ENCODE assay signal across 1 cellular context in genomic region chr17:75904749-75905521, GRCh38.
TF ChIP-seq lines count a peak whose summit lies in the region.

Gene MRPL38 (minus strand): TSS chr17:75904884. CDS start chr17:75904875, 9 bp downstream.

TF ChIP-seq in HEK293, 187 proteins besides CTCF, POLR2A, EP300 and RAD21 (continued from another document and continues in another):
- 0 out of 2 replicates have a peak, but pooled peaks have one; percentile 36 for TF ChIP-seq TSHZ1 (tag by site-specific recombination; IDR thresholded peaks at IDR 0.05; ENCODE audit: borderline replicate concordance)
- TF ChIP-seq ZNF138 (tag by site-specific recombination; IDR thresholded peaks at IDR 0.05; ENCODE audit: borderline replicate concordance), result no peak
- peak; percentile 99 for TF ChIP-seq ZNF600 (tag by site-specific recombination; IDR thresholded peaks at IDR 0.05)
- no peak; the same call in 1 of the 2 replicates for TF ChIP-seq ELK4 (IDR thresholded peaks at IDR 0.05; ENCODE audit: borderline replicate concordance, low read depth, low read length)
- TF ChIP-seq ZNF133 (tag by site-specific recombination; IDR thresholded peaks at IDR 0.05), result no peak
- TF ChIP-seq ZNF2 (tag by site-specific recombination; IDR thresholded peaks at IDR 0.05), result peak; percentile 96
- no peak; the same call in 1 of the 2 replicates for TF ChIP-seq ZNF366 (tag by site-specific recombination; conservative IDR thresholded peaks at IDR 0.05)
- TF ChIP-seq, protein P1, sequence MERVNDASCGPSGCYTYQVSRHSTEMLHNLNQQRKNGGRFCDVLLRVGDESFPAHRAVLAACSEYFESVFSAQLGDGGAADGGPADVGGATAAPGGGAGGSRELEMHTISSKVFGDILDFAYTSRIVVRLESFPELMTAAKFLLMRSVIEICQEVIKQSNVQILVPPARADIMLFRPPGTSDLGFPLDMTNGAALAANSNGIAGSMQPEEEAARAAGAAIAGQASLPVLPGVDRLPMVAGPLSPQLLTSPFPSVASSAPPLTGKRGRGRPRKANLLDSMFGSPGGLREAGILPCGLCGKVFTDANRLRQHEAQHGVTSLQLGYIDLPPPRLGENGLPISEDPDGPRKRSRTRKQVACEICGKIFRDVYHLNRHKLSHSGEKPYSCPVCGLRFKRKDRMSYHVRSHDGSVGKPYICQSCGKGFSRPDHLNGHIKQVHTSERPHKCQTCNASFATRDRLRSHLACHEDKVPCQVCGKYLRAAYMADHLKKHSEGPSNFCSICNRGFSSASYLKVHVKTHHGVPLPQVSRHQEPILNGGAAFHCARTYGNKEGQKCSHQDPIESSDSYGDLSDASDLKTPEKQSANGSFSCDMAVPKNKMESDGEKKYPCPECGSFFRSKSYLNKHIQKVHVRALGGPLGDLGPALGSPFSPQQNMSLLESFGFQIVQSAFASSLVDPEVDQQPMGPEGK (tag by site-specific recombination; IDR thresholded peaks at IDR 0.05), result peak; percentile 88
- TF ChIP-seq ZNF701 (tag by site-specific recombination; IDR thresholded peaks at IDR 0.05), result no peak
- TF ChIP-seq ZNF76 (tag by site-specific recombination; IDR thresholded peaks at IDR 0.05; ENCODE audit: borderline replicate concordance, low read depth), result peak; percentile 71
- TF ChIP-seq ZBTB26 (tag by site-specific recombination; optimal IDR thresholded peaks at IDR 0.05), result peak; percentile 92
- TF ChIP-seq ZBTB20 (tag by site-specific recombination; IDR thresholded peaks at IDR 0.05), result peak; percentile 88
- peak; percentile 100 for TF ChIP-seq ZNF423 (tag by site-specific recombination; IDR thresholded peaks at IDR 0.05)
- no peak for TF ChIP-seq ZNF302 (tag by site-specific recombination; IDR thresholded peaks at IDR 0.05; ENCODE audit: low read depth)
- peak; percentile 91 for TF ChIP-seq KLF8 (tag by site-specific recombination; IDR thresholded peaks at IDR 0.05)
- TF ChIP-seq YY1 (tag by site-specific recombination; IDR thresholded peaks at IDR 0.05), result peak; percentile 79
- no peak for TF ChIP-seq ZNF792 (tag by site-specific recombination; IDR thresholded peaks at IDR 0.05)
- TF ChIP-seq ZNF521 (tag by site-specific recombination; IDR thresholded peaks at IDR 0.05), result no peak
- TF ChIP-seq ZBTB7A (tag by site-specific recombination; IDR thresholded peaks at IDR 0.05; ENCODE audit: low read depth), result peak; percentile 89
- TF ChIP-seq, protein P2, sequence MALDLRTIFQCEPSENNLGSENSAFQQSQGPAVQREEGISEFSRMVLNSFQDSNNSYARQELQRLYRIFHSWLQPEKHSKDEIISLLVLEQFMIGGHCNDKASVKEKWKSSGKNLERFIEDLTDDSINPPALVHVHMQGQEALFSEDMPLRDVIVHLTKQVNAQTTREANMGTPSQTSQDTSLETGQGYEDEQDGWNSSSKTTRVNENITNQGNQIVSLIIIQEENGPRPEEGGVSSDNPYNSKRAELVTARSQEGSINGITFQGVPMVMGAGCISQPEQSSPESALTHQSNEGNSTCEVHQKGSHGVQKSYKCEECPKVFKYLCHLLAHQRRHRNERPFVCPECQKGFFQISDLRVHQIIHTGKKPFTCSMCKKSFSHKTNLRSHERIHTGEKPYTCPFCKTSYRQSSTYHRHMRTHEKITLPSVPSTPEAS (tag by site-specific recombination; IDR thresholded peaks at IDR 0.05), result no peak
- no peak for TF ChIP-seq SALL2 (tag by site-specific recombination; IDR thresholded peaks at IDR 0.05; ENCODE audit: borderline replicate concordance)
- no peak; the same call in 1 of the 2 replicates for TF ChIP-seq ZBTB1 (tag by site-specific recombination; IDR thresholded peaks at IDR 0.05)
- TF ChIP-seq ZNF843 (tag by site-specific recombination; IDR thresholded peaks at IDR 0.05), result peak; percentile 70
- no peak for TF ChIP-seq ZNF223 (tag by site-specific recombination; IDR thresholded peaks at IDR 0.05)
- no peak for TF ChIP-seq ZFP3 (tag by site-specific recombination; IDR thresholded peaks at IDR 0.05; ENCODE audit: low read depth)
- TF ChIP-seq ZNF23 (tag by site-specific recombination; IDR thresholded peaks at IDR 0.05; ENCODE audit: borderline replicate concordance), result no peak
- peak; percentile 76 for TF ChIP-seq ZNF24 (tag by site-specific recombination; IDR thresholded peaks at IDR 0.05)
- TF ChIP-seq ZNF132 (tag by site-specific recombination; IDR thresholded peaks at IDR 0.05; ENCODE audit: borderline replicate concordance), result no peak
- TF ChIP-seq ZNF404 (tag by site-specific recombination; IDR thresholded peaks at IDR 0.05), result no peak
- no peak for TF ChIP-seq ZNF544 (tag by site-specific recombination; IDR thresholded peaks at IDR 0.05)
- no peak for TF ChIP-seq ZNF707 (tag by site-specific recombination; IDR thresholded peaks at IDR 0.05)
- peak; percentile 84 for TF ChIP-seq YY2 (tag by site-specific recombination; IDR thresholded peaks at IDR 0.05)
- peak; percentile 33; the same call in 1 of the 2 replicates for TF ChIP-seq MZF1 (tag by site-specific recombination; IDR thresholded peaks at IDR 0.05; ENCODE audit: borderline replicate concordance)
- no peak for TF ChIP-seq GLI4 (tag by site-specific recombination; IDR thresholded peaks at IDR 0.05)
- TF ChIP-seq ZNF791 (tag by site-specific recombination; IDR thresholded peaks at IDR 0.05), result no peak
- peak; percentile 40 for TF ChIP-seq FEZF1 (tag by site-specific recombination; IDR thresholded peaks at IDR 0.05)
- TF ChIP-seq BCL6B (tag by site-specific recombination; IDR thresholded peaks at IDR 0.05), result no peak
- no peak for TF ChIP-seq ZNF214 (tag by site-specific recombination; IDR thresholded peaks at IDR 0.05; ENCODE audit: borderline replicate concordance)
- TF ChIP-seq ZNF211 (tag by site-specific recombination; IDR thresholded peaks at IDR 0.05; ENCODE audit: low read depth), result no peak
- no peak; the same call in 1 of the 2 replicates for TF ChIP-seq ZIC2 (tag by site-specific recombination; IDR thresholded peaks at IDR 0.05)
- peak; percentile 100 for TF ChIP-seq ZEB2 (tag by site-specific recombination; IDR thresholded peaks at IDR 0.05)
- TF ChIP-seq ZBTB48 (tag by site-specific recombination; IDR thresholded peaks at IDR 0.05), result peak; percentile 89
- no peak for TF ChIP-seq ZNF248 (tag by site-specific recombination; IDR thresholded peaks at IDR 0.05)
- no peak for TF ChIP-seq ZNF354C (tag by site-specific recombination; IDR thresholded peaks at IDR 0.05; ENCODE audit: borderline replicate concordance, low read depth)
- no peak for TF ChIP-seq ZNF19 (tag by site-specific recombination; IDR thresholded peaks at IDR 0.05; ENCODE audit: low read depth)
- no peak for TF ChIP-seq ZNF473 (tag by site-specific recombination; IDR thresholded peaks at IDR 0.05)
- TF ChIP-seq, protein P3, sequence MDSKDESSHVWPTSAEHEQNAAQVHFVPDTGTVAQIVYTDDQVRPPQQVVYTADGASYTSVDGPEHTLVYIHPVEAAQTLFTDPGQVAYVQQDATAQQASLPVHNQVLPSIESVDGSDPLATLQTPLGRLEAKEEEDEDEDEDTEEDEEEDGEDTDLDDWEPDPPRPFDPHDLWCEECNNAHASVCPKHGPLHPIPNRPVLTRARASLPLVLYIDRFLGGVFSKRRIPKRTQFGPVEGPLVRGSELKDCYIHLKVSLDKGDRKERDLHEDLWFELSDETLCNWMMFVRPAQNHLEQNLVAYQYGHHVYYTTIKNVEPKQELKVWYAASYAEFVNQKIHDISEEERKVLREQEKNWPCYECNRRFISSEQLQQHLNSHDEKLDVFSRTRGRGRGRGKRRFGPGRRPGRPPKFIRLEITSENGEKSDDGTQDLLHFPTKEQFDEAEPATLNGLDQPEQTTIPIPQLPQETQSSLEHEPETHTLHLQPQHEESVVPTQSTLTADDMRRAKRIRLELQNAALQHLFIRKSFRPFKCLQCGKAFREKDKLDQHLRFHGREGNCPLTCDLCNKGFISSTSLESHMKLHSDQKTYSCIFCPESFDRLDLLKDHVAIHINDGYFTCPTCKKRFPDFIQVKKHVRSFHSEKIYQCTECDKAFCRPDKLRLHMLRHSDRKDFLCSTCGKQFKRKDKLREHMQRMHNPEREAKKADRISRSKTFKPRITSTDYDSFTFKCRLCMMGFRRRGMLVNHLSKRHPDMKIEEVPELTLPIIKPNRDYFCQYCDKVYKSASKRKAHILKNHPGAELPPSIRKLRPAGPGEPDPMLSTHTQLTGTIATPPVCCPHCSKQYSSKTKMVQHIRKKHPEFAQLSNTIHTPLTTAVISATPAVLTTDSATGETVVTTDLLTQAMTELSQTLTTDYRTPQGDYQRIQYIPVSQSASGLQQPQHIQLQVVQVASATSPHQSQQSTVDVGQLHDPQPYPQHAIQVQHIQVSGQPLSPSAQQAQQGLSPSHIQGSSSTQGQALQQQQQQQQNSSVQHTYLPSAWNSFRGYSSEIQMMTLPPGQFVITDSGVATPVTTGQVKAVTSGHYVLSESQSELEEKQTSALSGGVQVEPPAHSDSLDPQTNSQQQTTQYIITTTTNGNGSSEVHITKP (tag by site-specific recombination; IDR thresholded peaks at IDR 0.05), result peak; percentile 69
- TF ChIP-seq ZNF48 (tag by site-specific recombination; IDR thresholded peaks at IDR 0.05), result no peak
- no peak for TF ChIP-seq ZNF202 (tag by site-specific recombination; IDR thresholded peaks at IDR 0.05; ENCODE audit: borderline replicate concordance)
- peak; percentile 100 for TF ChIP-seq ZBTB8A (tag by site-specific recombination; IDR thresholded peaks at IDR 0.05)
- TF ChIP-seq AEBP2 (tag by site-specific recombination; IDR thresholded peaks at IDR 0.05; ENCODE audit: borderline replicate concordance), result no peak
- TF ChIP-seq IKZF3 (tag by site-specific recombination; IDR thresholded peaks at IDR 0.05), result peak; percentile 98
- peak; percentile 33; the same call in 1 of the 2 replicates for TF ChIP-seq TRIM28 (IDR thresholded peaks at IDR 0.05; ENCODE audit: borderline replicate concordance, low read length)
